Comparison of ENCODE assay signal across 9 cellular contexts in genomic region chr1:209585672-209586071, GRCh38. TPM values are rescaled to one million over a fixed set of nuclear protein-coding genes. Genes with fewer than 3 reads are reported as not detected.
DNase-seq lines count a peak whose midpoint lies in the region; ATAC-seq and TF ChIP-seq lines count a peak whose summit lies in the region.
"Had no signal": no experiment of that assay in that cellular context is flagged by ENCODE, and none has a peak within 500 bp of the region (broad histone marks: within the 10 kb centered on the region; RNA-seq: fewer than 3 reads in every experiment).

No MANE protein-coding gene starts in this region.

- peaks cover 0 to 20% (median 10%) of the 10 kb centered on the region in 9 donors for H3K4me1 ChIP-seq in heart right ventricle

- 2 to 3% methylated on average over 23 of the region's 23 CpGs for WGBS in heart right ventricle, 2 donors

- H3K36me3 Mint-ChIP-seq in activated CD4-positive, alpha-beta T cell treated with anti-CD3 and anti-CD28 coated beads, Interleukin-2, amount 10 ng/mL, durations not matched to agents 24 days and 14 days (ENCODE audit: low read depth), result no peaks in the 10 kb centered on the region

- peak overlapping the region in 3 of 10 donors; percentile 6 to 29 (median 12) for H3K4me3 ChIP-seq in heart right ventricle
- H3K4me3 ChIP-seq: SJSA1 had no signal

- peaks cover 20% of the 10 kb centered on the region for H3K27me3 Mint-ChIP-seq in activated CD4-positive, alpha-beta T cell treated with anti-CD3 and anti-CD28 coated beads, Interleukin-2, amount 10 ng/mL, durations not matched to agents 24 days and 14 days

- H3K27ac Mint-ChIP-seq in activated CD4-positive, alpha-beta T cell treated with anti-CD3 and anti-CD28 coated beads, Interleukin-2, amount 10 ng/mL, durations not matched to agents 24 days and 14 days, result no peak overlapping the region

- H3K27me3 ChIP-seq in heart right ventricle, result peaks cover 0 to 56% (median 32%) of the 10 kb centered on the region in 7 donors

- no peaks in the 10 kb centered on the region for H3K36me3 ChIP-seq in heart right ventricle
- H3K36me3 ChIP-seq: SJSA1 had no signal

- H3K4me1 Mint-ChIP-seq in activated CD4-positive, alpha-beta T cell treated with anti-CD3 and anti-CD28 coated beads, Interleukin-2, amount 10 ng/mL, durations not matched to agents 24 days and 14 days, result peaks cover 1% of the 10 kb centered on the region

- ATAC-seq in heart right ventricle, result peak; percentile 54 to 95 (median 87)
- ATAC-seq in HG03378 (IDR thresholded peaks at IDR 0.05; ENCODE audit: unreplicated experiment), result no peak
- ATAC-seq in HG02610 (IDR thresholded peaks at IDR 0.05; ENCODE audit: unreplicated experiment), result no peak

- no peaks in the 10 kb centered on the region for H3K9me3 Mint-ChIP-seq in activated CD4-positive, alpha-beta T cell treated with anti-CD3 and anti-CD28 coated beads, Interleukin-2, amount 10 ng/mL, durations not matched to agents 24 days and 14 days

- intact Hi-C loops in activated CD4-positive, alpha-beta T cell treated with anti-CD3 and anti-CD28 coated beads, Interleukin-2, amount 10 ng/mL, durations not matched to agents 24 days and 14 days (cut with micrococcal nuclease), result loop anchor here (5.0 kb wide), 1 partner anchor 102 kb away; no protein-coding TSS in a partner anchor
- intact Hi-C loops in heart right ventricle (cut with DNase I), result loop anchor here in 5 of 10 donors (2.0 to 5.0 kb wide), 4 partner anchors 42 to 163 kb away; no protein-coding TSS in a partner anchor

- peak; percentile 71 for DNase-seq in activated CD4-positive, alpha-beta T cell treated with anti-CD3 and anti-CD28 coated beads, Interleukin-2, amount 10 ng/mL, durations not matched to agents 24 days and 14 days
- DNase-seq in activated CD4-positive, alpha-beta T cell treated with anti-CD3 and anti-CD28 coated beads for 4 hours, result no peak
- DNase-seq in heart right ventricle (peak; percentile 46 to 70), putamen (ENCODE audit: low spot score) (peak; percentile 63), H4 (ENCODE audit: low spot score) (no peak)

- TF ChIP-seq CTCF in VCaP (conservative IDR thresholded peaks at IDR 0.05) (peak; percentile 35; the same call in 1 of the 2 replicates), heart right ventricle (IDR thresholded peaks at IDR 0.05) (peak in 3 of 9 donors; percentile 31 to 41 (median 32))

- no peak overlapping the region for H3K4me3 Mint-ChIP-seq in activated CD4-positive, alpha-beta T cell treated with anti-CD3 and anti-CD28 coated beads, Interleukin-2, amount 10 ng/mL, durations not matched to agents 24 days and 14 days

- H3K9me3 ChIP-seq in heart right ventricle, result no peaks in the 10 kb centered on the region
- H3K9me3 ChIP-seq: SJSA1 had no signal

- H3K27ac ChIP-seq in VCaP, result no peak overlapping the region
- no peak overlapping the region for H3K27ac ChIP-seq in heart right ventricle
- H3K27ac ChIP-seq: SJSA1 had no signal

RNA-seq across cellular contexts. Expression of gene CAMK1G, which starts 2.2 kb away (rescaled TPM):
- 0.54 TPM in 1 of 2 replicates, not detected in the other for total RNA-seq in activated CD4-positive, alpha-beta T cell treated with anti-CD3 and anti-CD28 coated beads, Interleukin-2, amount 10 ng/mL, durations not matched to agents 24 days and 14 days
- total RNA-seq in heart right ventricle, result under 1 TPM in 3 of 10 donors, not detected in 7; 0.11 to 0.71 (median 0.21) TPM
- polyA plus RNA-seq in heart right ventricle, result not detected
- not detected in 2 replicates for total RNA-seq in H4 (2014; rRNA removed; shearing (Covaris generic))

Comparison
In these comparisons a context has a peak if more than half of its experiments do, and no peak if none do; other contexts are left out.
1. DNase-seq: peak in activated CD4-positive, alpha-beta T cell treated with anti-CD3 and anti-CD28 coated beads, Interleukin-2, amount 10 ng/mL, durations not matched to agents 24 days and 14 days (single experiment), heart right ventricle (2 of 2) and putamen (single experiment); none in activated CD4-positive, alpha-beta T cell treated with anti-CD3 and anti-CD28 coated beads for 4 hours (0 of 2) and H4 (single experiment).
2. ATAC-seq: peak in heart right ventricle (8 of 8); none in HG03378 (single experiment) and HG02610 (single experiment).